Comparison of ENCODE assay signal across 20 cellular contexts in the genomic region with DNA sequence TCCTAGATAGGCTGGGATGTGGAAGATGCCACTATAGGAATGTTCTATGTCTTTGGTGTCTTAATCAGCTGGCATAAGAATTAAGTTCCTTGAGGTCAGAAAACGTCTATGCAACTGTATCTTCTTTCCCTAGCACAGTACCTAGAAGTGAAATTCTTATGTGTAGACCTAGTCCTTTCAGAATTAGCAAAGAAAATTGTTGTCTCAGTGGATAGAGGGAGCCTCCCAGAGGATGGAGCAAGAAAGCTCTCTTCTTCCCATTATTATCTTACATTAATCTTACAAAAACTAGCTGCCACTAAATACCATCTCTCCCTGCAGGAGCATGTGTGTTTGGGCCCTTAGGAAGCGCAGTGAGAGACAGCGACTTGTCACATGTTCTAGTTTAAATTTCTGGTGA. TPM values are rescaled to one million over a fixed set of nuclear protein-coding genes. Genes with fewer than 3 reads are reported as not detected.
A peak's percentile ranks its signal among the peaks of the same experiment; 100 is the strongest.
DNase-seq lines count a peak whose midpoint lies in the region; ATAC-seq and TF ChIP-seq lines count a peak whose summit lies in the region.
"Had no signal": no experiment of that assay in that cellular context is flagged by ENCODE, and none has a peak within 500 bp of the region (broad histone marks: within the 10 kb centered on the region; RNA-seq: fewer than 3 reads in every experiment).

No MANE protein-coding gene starts in this region.

- H3K36me3 Mint-ChIP-seq in Calu3 (ENCODE audit: insufficient read depth, unreplicated experiment), result peaks cover 4% of the 10 kb centered on the region
- H3K36me3 Mint-ChIP-seq: IgD-negative memory B cell, T-cell had no signal

- ATAC-seq in HG02852 (IDR thresholded peaks at IDR 0.05; ENCODE audit: unreplicated experiment), result no peak
- no peak for ATAC-seq in HG03571 (IDR thresholded peaks at IDR 0.05; ENCODE audit: unreplicated experiment)
- ATAC-seq: activated T-helper 17 cell treated with anti-CD3 and anti-CD28 coated beads, Interleukin-2, amount 50 U/mL, for 72 hours; T-cell had no signal

- H3K4me1 Mint-ChIP-seq in Calu3 (ENCODE audit: low read depth, unreplicated experiment), result no peaks in the 10 kb centered on the region
- H3K4me1 Mint-ChIP-seq: activated B cell treated with CpG ODN at 0.5 μM for 24 hours; activated T-helper 17 cell treated with anti-CD3 and anti-CD28 coated beads, Interleukin-2, amount 50 U/mL, for 72 hours; IgD-negative memory B cell; T-cell had no signal

- TF ChIP-seq CTCF in Calu3 (IDR thresholded peaks at IDR 0.05; ENCODE audit: unreplicated experiment) (no peak), mammary epithelial cell (conservative IDR thresholded peaks at IDR 0.05 in 1 of 2, IDR thresholded peaks at IDR 0.05 in 1 of 2; ENCODE audit: extremely low read depth in 1 of 2, insufficient read depth in 1 of 2, low read depth in 1 of 2, low read length in 2 of 2) (peak; percentile 10 to 33), kidney epithelial cell (IDR thresholded peaks at IDR 0.05; ENCODE audit: insufficient read depth, low read length, poor library complexity, severe bottlenecking) (peak; percentile 20), OCI-LY7 (conservative IDR thresholded peaks at IDR 0.05; ENCODE audit: low read length) (no peak)

- no peak overlapping the region for H3K27ac ChIP-seq in mammary epithelial cell (ENCODE audit: insufficient read depth, low read depth, low read length)
- H3K27ac ChIP-seq in OCI-LY7 (ENCODE audit: low read depth, low read length, poor library complexity, severe bottlenecking), result no peak overlapping the region
- H3K27ac ChIP-seq: coronary artery, thoracic aorta had no signal

- POLR2A ChIA-PET in OCI-LY7 (lab: Charles Lee), result interaction anchor here (0.8 kb wide), 1 partner anchor 38 kb away, joined by 4 read pairs; no protein-coding TSS in a partner anchor

- no peaks in the 10 kb centered on the region for H3K36me3 ChIP-seq in mammary epithelial cell (ENCODE audit: insufficient read depth, low read length)
- H3K36me3 ChIP-seq in kidney epithelial cell (ENCODE audit: control insufficient read depth, insufficient read depth, low read length), result no peaks in the 10 kb centered on the region
- no peaks in the 10 kb centered on the region for H3K36me3 ChIP-seq in OCI-LY7 (ENCODE audit: insufficient read depth, low read length)
- H3K36me3 ChIP-seq: neutrophil, thoracic aorta had no signal

- CTCF ChIA-PET in Calu3 (lab: Charles Lee) (interaction anchor here (0.7 kb wide), 1 partner anchor 27 kb away, joined by 3 read pairs; no protein-coding TSS in a partner anchor), mammary epithelial cell (lab: Charles Lee; ENCODE audit: low non-redundant PET) (interaction anchor here (1.0 kb wide), 1 partner anchor 375 kb away, joined by 3 read pairs; no protein-coding TSS in a partner anchor), OCI-LY7 (lab: Charles Lee; ENCODE audit: unreplicated experiment) (no interaction called here)

- H3K79me2 ChIP-seq in mammary epithelial cell (ENCODE audit: insufficient read depth, low read length) (no peaks in the 10 kb centered on the region), OCI-LY7 (ENCODE audit: insufficient read depth, low read depth, low read length) (no peaks in the 10 kb centered on the region)

- in situ Hi-C loops in mammary epithelial cell (cut with MboI; ENCODE audit: low sequenced_read_pairs in 2 of 2), result no loop called here

- BruUV-seq in Calu3 (replicated peaks; lab: Mats Ljungman, UMichigan) (no TSS peak), mammary epithelial cell (replicated peaks; lab: Mats Ljungman, UMichigan) (no TSS peak), OCI-LY7 (replicated peaks; lab: Mats Ljungman, UMichigan) (no TSS peak)

- H3K4me3 Mint-ChIP-seq in Calu3 (ENCODE audit: low read depth, unreplicated experiment), result no peak overlapping the region
- H3K4me3 Mint-ChIP-seq: activated B cell treated with CpG ODN at 0.5 μM for 24 hours; activated T-helper 17 cell treated with anti-CD3 and anti-CD28 coated beads, Interleukin-2, amount 50 U/mL, for 72 hours; IgD-negative memory B cell; T-cell had no signal

- no peak overlapping the region for H3K4me3 ChIP-seq in mammary epithelial cell (replicated peaks in 1 of 3; ENCODE audit: insufficient read depth in 1 of 3, low read depth in 2 of 3, low read length in 3 of 3)
- no peak overlapping the region for H3K4me3 ChIP-seq in kidney epithelial cell (ENCODE audit: low read depth, low read length)
- H3K4me3 ChIP-seq in OCI-LY7 (ENCODE audit: low read depth, low read length, poor library complexity, severe bottlenecking), result no peak overlapping the region
- H3K4me3 ChIP-seq: coronary artery, thoracic aorta had no signal

- H2AFZ ChIP-seq in mammary epithelial cell (ENCODE audit: low read depth, low read length), result no peak overlapping the region
- no peak overlapping the region for H2AFZ ChIP-seq in OCI-LY7 (ENCODE audit: low read length)

- H4K20me1 ChIP-seq in mammary epithelial cell (ENCODE audit: insufficient read depth, low read length) (no peaks in the 10 kb centered on the region), OCI-LY7 (ENCODE audit: insufficient read depth, low read length) (no peaks in the 10 kb centered on the region)

- intact Hi-C loops in Calu3 (cut with micrococcal nuclease; ENCODE audit: unreplicated experiment) (no loop called here), mammary epithelial cell (cut with micrococcal nuclease) (loop anchor here (1.0 to 5.0 kb wide), 4 partner anchors 28 to 375 kb away; no protein-coding TSS in a partner anchor), OCI-LY7 (cut with micrococcal nuclease; ENCODE audit: unreplicated experiment) (no loop called here)

- H3K4me2 ChIP-seq in mammary epithelial cell (ENCODE audit: insufficient read depth, low read depth, low read length) (no peak overlapping the region), OCI-LY7 (ENCODE audit: low read length) (no peak overlapping the region)

- H3K9ac ChIP-seq in mammary epithelial cell (ENCODE audit: insufficient read depth, low read length), result no peak overlapping the region

- 67% methylated on average over 3 of the region's 3 CpGs for WGBS in mammary epithelial cell (ENCODE audit: low coverage, missing lambda C conversion rate)

- H3K9me2 ChIP-seq in OCI-LY7 (ENCODE audit: insufficient read depth, low read length), result no peaks in the 10 kb centered on the region

- H3K27me3 ChIP-seq in mammary epithelial cell (ENCODE audit: insufficient read depth, low read length), result no peaks in the 10 kb centered on the region
- no peaks in the 10 kb centered on the region for H3K27me3 ChIP-seq in kidney epithelial cell (ENCODE audit: control insufficient read depth, insufficient read depth, low read length)
- H3K27me3 ChIP-seq: neutrophil had no signal

- no peak for DNase-seq in Calu3
- DNase-seq in M059J (ENCODE audit: low read depth), result peak; percentile 9
- no peak for DNase-seq in mammary epithelial cell
- no peak for DNase-seq in kidney epithelial cell (ENCODE audit: low read depth)
- no peak for DNase-seq in HuH-7 (ENCODE audit: low spot score)
- no peak for DNase-seq in OCI-LY7 (ENCODE audit: low spot score)
- DNase-seq: activated B cell treated with CpG ODN at 0.5 μM for 24 hours; activated CD8-positive, alpha-beta memory T cell treated with anti-CD3 and anti-CD28 coated beads for 24 hours; DMS 273 treated with DMSO at 0.1 percent for 48 hours; kidney; NCI-H1048; stimulated activated CD4-positive, alpha-beta T cell treated with anti-CD3 and anti-CD28 coated beads, Interleukin-4, amount 100 ng/mL, for 4 hours; T-cell had no signal

- dilution Hi-C loops in mammary epithelial cell (cut with HindIII; ENCODE audit: low sequenced_read_pairs), result no loop called here

- H3K27me3 Mint-ChIP-seq in Calu3 (ENCODE audit: unreplicated experiment), result no peaks in the 10 kb centered on the region

- H3K9me3 ChIP-seq in mammary epithelial cell (replicated peaks; ENCODE audit: insufficient read depth, low read length) (no peaks in the 10 kb centered on the region), OCI-LY7 (ENCODE audit: low read length) (no peaks in the 10 kb centered on the region)
- H3K9me3 ChIP-seq: neutrophil, thoracic aorta had no signal

- H3K27ac Mint-ChIP-seq in Calu3 (ENCODE audit: unreplicated experiment), result peak overlapping the region; percentile 78
- H3K27ac Mint-ChIP-seq: activated B cell treated with CpG ODN at 0.5 μM for 24 hours; activated T-helper 17 cell treated with anti-CD3 and anti-CD28 coated beads, Interleukin-2, amount 50 U/mL, for 72 hours; IgD-negative memory B cell; T-cell had no signal

- H3K9me3 Mint-ChIP-seq in Calu3 (ENCODE audit: low read depth, unreplicated experiment), result no peaks in the 10 kb centered on the region

- H3K4me1 ChIP-seq in mammary epithelial cell (ENCODE audit: insufficient read depth, low read length), result peaks cover 7% of the 10 kb centered on the region
- H3K4me1 ChIP-seq in OCI-LY7 (ENCODE audit: insufficient read depth, low read length, poor library complexity, severe bottlenecking), result no peaks in the 10 kb centered on the region

RNA-seq across cellular contexts. Expression of a gene that starts 11.6 kb away (rescaled TPM):
- 46.8 and 55.0 TPM in 2 replicates for total RNA-seq in Calu3 (2022)
- total RNA-seq in M059J (2014; rRNA removed; shearing (Covaris generic)), result 0.25 and 0.39 TPM in 2 replicates
- total RNA-seq in mammary epithelial cell, result under 1 TPM in 1 of 2 donors, not detected in 1; 0.17 TPM
- not detected for polyA plus RNA-seq in mammary epithelial cell
- not detected for polyA minus RNA-seq in mammary epithelial cell
- 4.0 and 6.6 TPM in 2 replicates for total RNA-seq in kidney epithelial cell
- total RNA-seq in OCI-LY7 (2014; rRNA removed; shearing (Covaris generic)), result not detected in 2 replicates
- total RNA-seq in OCI-LY7 (2022), result not detected in 2 replicates
- total RNA-seq: activated B cell treated with CpG ODN at 0.5 μM for 24 hours; activated T-helper 17 cell treated with anti-CD3 and anti-CD28 coated beads, Interleukin-2, amount 50 U/mL, for 72 hours; thoracic aorta had no signal
- polyA plus RNA-seq: IgD-negative memory B cell had no signal

Comparison
In these comparisons a context has a peak if more than half of its experiments do, and no peak if none do; other contexts are left out.
1. CTCF ChIP-seq: peak in mammary epithelial cell (2 of 2) and kidney epithelial cell (single experiment); none in Calu3 (single experiment) and OCI-LY7 (single experiment).